Comparison of ENCODE assay signal across 8 cellular contexts in genomic region chr19:4327252-4327876, GRCh38. TPM values are rescaled to one million over a fixed set of nuclear protein-coding genes. Genes with fewer than 3 reads are reported as not detected.
A peak's percentile ranks its signal among the peaks of the same experiment; 100 is the strongest.
DNase-seq lines count a peak whose midpoint lies in the region; ATAC-seq and TF ChIP-seq lines count a peak whose summit lies in the region.

No MANE protein-coding gene starts in this region.

- DNase-seq in A172 (ENCODE audit: low spot score) (peak; percentile 25), UCSD-AML1 (lab: John Stamatoyannopoulos, UW; ENCODE audit: unreplicated experiment) (peak; percentile 78), brain microvascular endothelial cell (peak; percentile 82), left kidney (ENCODE audit: low read depth, low spot score) (peak; percentile 91), DMS153 treated with DMSO at 0.1 percent for 48 hours (lab: John Stamatoyannopoulos, UW; ENCODE audit: unreplicated experiment) (no peak)
- peak in 2 of 3 donors; percentile 25 to 67 for DNase-seq in stimulated activated CD4-positive, alpha-beta T cell treated with anti-CD3 and anti-CD28 coated beads, TNF-alpha, amount 100 ng/mL, for 1 hour (ENCODE audit: low read depth in 3 of 3, low spot score in 1 of 3)

- no peaks in the 10 kb centered on the region for H3K27me3 ChIP-seq in brain microvascular endothelial cell (replicated peaks)

- H3K27ac ChIP-seq in brain microvascular endothelial cell, result no peak overlapping the region

- in situ Hi-C loops in brain microvascular endothelial cell (cut with HindIII; ENCODE audit: low pct_ligation_motif_present, low sequenced_read_pairs), result no loop called here

- peak; percentile 3 for ATAC-seq in HG03159 (IDR thresholded peaks at IDR 0.05; ENCODE audit: unreplicated experiment)
- ATAC-seq in GM18517 (IDR thresholded peaks at IDR 0.05; ENCODE audit: unreplicated experiment), result no peak

- no peak for TF ChIP-seq CTCF in brain microvascular endothelial cell (IDR thresholded peaks at IDR 0.05; ENCODE audit: low read depth, low read length, missing control alignments)

- H3K4me3 ChIP-seq in brain microvascular endothelial cell (ENCODE audit: low read depth, low read length), result peak overlapping the region; percentile 42

- no peaks in the 10 kb centered on the region for H3K36me3 ChIP-seq in brain microvascular endothelial cell (replicated peaks)

RNA-seq across cellular contexts. Expression of gene STAP2, which starts 11.3 kb away (rescaled TPM):
- total RNA-seq in A172 (2014; rRNA removed; shearing (Covaris generic)), result 73.5 and 96.1 TPM in 2 replicates

RNA-seq across cellular contexts. Expression of gene MPND, which starts 16.0 kb away (rescaled TPM):
- total RNA-seq in A172 (2014; rRNA removed; shearing (Covaris generic)), result 6.4 and 6.6 TPM in 2 replicates

RNA-seq across cellular contexts. Expression of gene FSD1, which starts 23.0 kb away (rescaled TPM):
- 43.2 and 61.1 TPM in 2 replicates for total RNA-seq in A172 (2014; rRNA removed; shearing (Covaris generic))

RNA-seq across cellular contexts. Expression of gene TMIGD2, which starts 25.2 kb away (rescaled TPM):
- total RNA-seq in A172 (2014; rRNA removed; shearing (Covaris generic)), result not detected in 2 replicates

RNA-seq across cellular contexts. Expression of gene SHD, which starts 48.3 kb away (rescaled TPM):
- total RNA-seq in A172 (2014; rRNA removed; shearing (Covaris generic)), result 0.24 and 0.53 TPM in 2 replicates
